10 cellular contexts compared by ENCODE assay signal in the genomic region with DNA sequence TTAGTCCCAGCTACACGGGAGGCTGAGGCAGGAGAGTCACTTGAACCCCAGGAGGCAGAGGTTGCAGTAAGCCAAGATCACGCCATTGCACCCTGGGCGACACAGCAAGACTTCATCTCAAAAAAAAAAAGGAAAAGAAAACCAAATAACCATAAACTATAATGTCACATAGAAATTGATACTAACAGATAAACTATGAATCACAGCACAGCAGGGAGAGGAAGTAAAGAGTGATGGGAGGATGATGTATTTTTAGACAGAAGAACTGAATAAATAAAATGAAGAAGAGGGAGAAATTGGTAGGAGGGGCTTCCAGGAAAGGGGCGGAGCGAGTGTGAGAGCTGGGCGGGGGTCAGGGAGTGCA.
A peak's percentile ranks its signal among the peaks of the same experiment; 100 is the strongest.
DNase-seq lines count a peak whose midpoint lies in the region; ATAC-seq and TF ChIP-seq lines count a peak whose summit lies in the region.
"Had no signal": no experiment of that assay in that cellular context is flagged by ENCODE, and none has a peak within 500 bp of the region (broad histone marks: within the 10 kb centered on the region; RNA-seq: fewer than 3 reads in every experiment).

No MANE protein-coding gene starts in this region.

- no peak overlapping the region for H3K4me2 ChIP-seq in GM23338

- no peaks in the 10 kb centered on the region for H3K36me3 ChIP-seq in GM23338 (ENCODE audit: insufficient read depth)

- no peaks in the 10 kb centered on the region for H3F3A ChIP-seq in GM23338 (replicated peaks; ENCODE audit: low read depth)

- no peak overlapping the region for H3K27ac ChIP-seq in GM23338 (ENCODE audit: low read depth)
- no peak overlapping the region for H3K27ac ChIP-seq in right cardiac atrium (ENCODE audit: low read length)

- ATAC-seq in GM23338 (peak; percentile 49; the same call in 2 of the 3 replicates), right cardiac atrium (no peak)

- no peaks in the 10 kb centered on the region for H3K9me3 Mint-ChIP-seq in GM23338
- no peaks in the 10 kb centered on the region for H3K9me3 Mint-ChIP-seq in progenitor cell of endocrine pancreas (ENCODE audit: low read depth)
- H3K9me3 Mint-ChIP-seq: IgD-negative memory B cell had no signal

- DNase-seq in NOMO-1 treated with DMSO at 0.1 percent for 48 hours (lab: John Stamatoyannopoulos, UW; ENCODE audit: unreplicated experiment) (peak; percentile 43), NOMO-1 treated with dmso at 0.1 percent for 144 hours (lab: John Stamatoyannopoulos, UW; ENCODE audit: unreplicated experiment) (no peak), GM23338 (ENCODE audit: low spot score) (peak; percentile 29), NCI-H146 treated with DMSO at 0.1 percent for 48 hours (lab: John Stamatoyannopoulos, UW; ENCODE audit: unreplicated experiment) (peak; percentile 51), progenitor cell of endocrine pancreas (ENCODE audit: low spot score, unreplicated experiment) (no peak), right cardiac atrium (no peak), islet precursor cell (no peak)
- DNase-seq: GDM1 had no signal

- H3K4me1 ChIP-seq in GM23338 (ENCODE audit: insufficient read depth) (peaks cover 11% of the 10 kb centered on the region), right cardiac atrium (ENCODE audit: control insufficient read depth, insufficient read depth, low read length) (no peaks in the 10 kb centered on the region)

- H3K36me3 Mint-ChIP-seq in GM23338 (ENCODE audit: low read depth) (no peaks in the 10 kb centered on the region), progenitor cell of endocrine pancreas (ENCODE audit: insufficient read depth) (no peaks in the 10 kb centered on the region)
- H3K36me3 Mint-ChIP-seq: CD14-positive monocyte, IgD-negative memory B cell had no signal

- 84% methylated on average over 6 of the region's 6 CpGs for WGBS in right cardiac atrium

- no peaks in the 10 kb centered on the region for H4K20me1 ChIP-seq in GM23338 (replicated peaks; ENCODE audit: insufficient read depth)

- H2AFZ ChIP-seq in GM23338 = no peak overlapping the region

- no peaks in the 10 kb centered on the region for H3K79me2 ChIP-seq in GM23338 (replicated peaks; ENCODE audit: insufficient read depth)

- peaks cover 13% of the 10 kb centered on the region; the same call in 2 of the 3 replicates for H3K4me1 Mint-ChIP-seq in GM23338
- peaks cover 5% of the 10 kb centered on the region for H3K4me1 Mint-ChIP-seq in progenitor cell of endocrine pancreas (ENCODE audit: low read depth)
- H3K4me1 Mint-ChIP-seq: CD14-positive monocyte had no signal

- H3K27me3 Mint-ChIP-seq in GM23338 (ENCODE audit: insufficient read depth, low read depth, poor library complexity) = peaks cover 6% of the 10 kb centered on the region
- H3K27me3 Mint-ChIP-seq in progenitor cell of endocrine pancreas = no peaks in the 10 kb centered on the region

- TF ChIP-seq CTCF in GM23338 (conservative IDR thresholded peaks at IDR 0.05; ENCODE audit: low read depth in 2 of 2) = no peak
- no peak for TF ChIP-seq CTCF in progenitor cell of endocrine pancreas (IDR thresholded peaks at IDR 0.05; ENCODE audit: unreplicated experiment)

- H3K9me2 ChIP-seq in GM23338 (ENCODE audit: insufficient read depth) = no peaks in the 10 kb centered on the region

- H3K27me3 ChIP-seq in GM23338 (ENCODE audit: insufficient read depth) (no peaks in the 10 kb centered on the region), right cardiac atrium (ENCODE audit: control insufficient read depth, insufficient read depth) (no peaks in the 10 kb centered on the region)

- H3K27ac Mint-ChIP-seq in GM23338 (no peak overlapping the region), progenitor cell of endocrine pancreas (peak overlapping the region; percentile 53)
- H3K27ac Mint-ChIP-seq: CD14-positive monocyte, IgD-negative memory B cell had no signal

- H3K9me3 ChIP-seq in right cardiac atrium (ENCODE audit: control insufficient read depth, low read length) = no peaks in the 10 kb centered on the region

- intact Hi-C loops in right cardiac atrium (cut with DNase I) = loop anchor here (5.0 kb wide), 2 partner anchors 165 to 170 kb away; no protein-coding TSS in a partner anchor

- H3K4me3 ChIP-seq in GM23338 (no peak overlapping the region), right cardiac atrium (ENCODE audit: low read length) (no peak overlapping the region)

- H3K4me3 Mint-ChIP-seq in GM23338 (no peak overlapping the region), progenitor cell of endocrine pancreas (ENCODE audit: low read depth) (no peak overlapping the region)

TF ChIP-seq in GM23338, 12 proteins besides CTCF, POLR2A, EP300 and RAD21 (continues in another document):
- no peak for TF ChIP-seq ETS1 (IDR thresholded peaks at IDR 0.05)
- no peak for TF ChIP-seq ZNF462 (CRISPR knock-in tag; IDR thresholded peaks at IDR 0.05)
- TF ChIP-seq JUNB (IDR thresholded peaks at IDR 0.05; ENCODE audit: unreplicated experiment) = no peak
- TF ChIP-seq EZH2 (IDR thresholded peaks at IDR 0.05; ENCODE audit: low read depth, unreplicated experiment) = no peak

Comparison
In these comparisons a context has a peak if more than half of its experiments do, and no peak if none do; other contexts are left out.
1. DNase-seq: peak in NOMO-1 treated with DMSO at 0.1 percent for 48 hours (single experiment), GM23338 (single experiment) and NCI-H146 treated with DMSO at 0.1 percent for 48 hours (single experiment); none in NOMO-1 treated with dmso at 0.1 percent for 144 hours (single experiment), progenitor cell of endocrine pancreas (single experiment), right cardiac atrium (0 of 3) and islet precursor cell (single experiment).